12 cellular contexts compared by ENCODE assay signal in the genomic region with DNA sequence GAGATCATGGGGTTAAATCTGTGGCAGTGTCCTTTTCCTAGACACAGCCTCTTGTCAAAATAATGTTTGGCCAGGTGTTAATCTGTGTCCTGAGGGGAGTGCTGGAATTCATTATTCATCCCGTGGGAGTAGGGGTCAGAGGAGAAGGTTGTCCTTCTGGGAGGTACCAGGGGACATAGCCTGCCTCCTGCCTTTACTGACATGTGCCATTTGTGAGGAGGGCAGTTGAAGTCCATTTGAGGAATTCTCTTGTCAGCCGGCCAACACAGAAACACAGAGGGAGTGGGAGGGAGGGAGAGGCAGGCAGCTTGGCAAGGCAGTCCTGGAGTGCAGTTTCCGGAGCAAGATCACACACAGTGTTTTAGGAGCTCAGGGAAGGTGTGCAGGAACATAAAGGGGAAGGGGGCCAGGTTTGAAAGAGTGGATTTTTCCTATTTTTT.
DNase-seq lines count a peak whose midpoint lies in the region; FAIRE-seq and TF ChIP-seq lines count a peak whose summit lies in the region.
"Had no signal": no experiment of that assay in that cellular context is flagged by ENCODE, and none has a peak within 500 bp of the region (broad histone marks: within the 10 kb centered on the region; RNA-seq: fewer than 3 reads in every experiment).

No MANE protein-coding gene starts in this region.

- peaks cover 9% of the 10 kb centered on the region for H3K4me1 ChIP-seq in adipocyte (ENCODE audit: control insufficient read depth, insufficient read depth, low read length)
- H3K4me1 ChIP-seq in right atrium auricular region = peaks cover 0 to 37% of the 10 kb centered on the region in 2 donors
- H3K4me1 ChIP-seq: SJSA1 had no signal

- H3K9ac ChIP-seq in adipocyte (ENCODE audit: low read length) = no peak overlapping the region

- H3K9me3 Mint-ChIP-seq in progenitor cell of endocrine pancreas (ENCODE audit: low read depth) = no peaks in the 10 kb centered on the region
- H3K9me3 Mint-ChIP-seq: central memory CD8-positive, alpha-beta T cell had no signal

- no peak for TF ChIP-seq CTCF in right atrium auricular region (IDR thresholded peaks at IDR 0.05)
- TF ChIP-seq CTCF in progenitor cell of endocrine pancreas (IDR thresholded peaks at IDR 0.05; ENCODE audit: unreplicated experiment) = no peak

- H3K27me3 Mint-ChIP-seq in progenitor cell of endocrine pancreas = no peaks in the 10 kb centered on the region

- FAIRE-seq in frontal cortex (lab: Jason Lieb, UNC) = no peak

- H3K4me3 Mint-ChIP-seq in progenitor cell of endocrine pancreas (ENCODE audit: low read depth) = peak overlapping the region; percentile 62
- H3K4me3 Mint-ChIP-seq: central memory CD8-positive, alpha-beta T cell had no signal

- H3K9me3 ChIP-seq in adipocyte (ENCODE audit: control insufficient read depth, low read length) (no peaks in the 10 kb centered on the region), right atrium auricular region (no peaks in the 10 kb centered on the region)
- H3K9me3 ChIP-seq: SJSA1 had no signal

- H3K36me3 ChIP-seq in adipocyte (ENCODE audit: control insufficient read depth, insufficient read depth, low read length, severe bottlenecking) (no peaks in the 10 kb centered on the region), right atrium auricular region (no peaks in the 10 kb centered on the region)
- H3K36me3 ChIP-seq: SJSA1 had no signal

- H3K27ac Mint-ChIP-seq in progenitor cell of endocrine pancreas = peak overlapping the region; percentile 60

- no peaks in the 10 kb centered on the region for H3K36me3 Mint-ChIP-seq in progenitor cell of endocrine pancreas (ENCODE audit: insufficient read depth)

- no peak overlapping the region for H3K4me3 ChIP-seq in adipocyte (ENCODE audit: low read length)
- H3K4me3 ChIP-seq in right atrium auricular region = peak overlapping the region; percentile 31 to 40
- H3K4me3 ChIP-seq: SJSA1 had no signal

- peak overlapping the region in 1 of 2 donors; percentile 65 for H3K27ac ChIP-seq in right atrium auricular region
- H3K27ac ChIP-seq: SJSA1 had no signal

- peaks cover 42% of the 10 kb centered on the region for H3K4me1 Mint-ChIP-seq in progenitor cell of endocrine pancreas (ENCODE audit: low read depth)

- no peaks in the 10 kb centered on the region for H3K27me3 ChIP-seq in adipocyte (replicated peaks; ENCODE audit: control insufficient read depth, insufficient read depth, low read length)
- H3K27me3 ChIP-seq in right atrium auricular region = no peaks in the 10 kb centered on the region
- H3K27me3 ChIP-seq: SJSA1 had no signal

- DNase-seq in COR-L47 (lab: John Stamatoyannopoulos, UW) = peak; percentile 27
- peak; percentile 64 for DNase-seq in adipocyte (ENCODE audit: low read depth)
- no peak for DNase-seq in right atrium auricular region (ENCODE audit: low spot score)
- DNase-seq in progenitor cell of endocrine pancreas (ENCODE audit: low spot score, unreplicated experiment) = no peak
- no peak for DNase-seq in activated CD4-positive, alpha-beta T cell treated with anti-CD3 and anti-CD28 coated beads for 4 hours
- DNase-seq in GM19238 (ENCODE audit: insufficient read length, low spot score) = no peak
- no peak for DNase-seq in NCI-H1694 (lab: John Stamatoyannopoulos, UW)
- no peak for DNase-seq in frontal cortex (ENCODE audit: low spot score in 2 of 2)
- DNase-seq: GF-D8, NCI-H524 had no signal

Comparison
In these comparisons a context has a peak if more than half of its experiments do, and no peak if none do; other contexts are left out.
1. DNase-seq: peak in COR-L47 (single experiment) and adipocyte (single experiment); none in right atrium auricular region (single experiment), progenitor cell of endocrine pancreas (single experiment), activated CD4-positive, alpha-beta T cell treated with anti-CD3 and anti-CD28 coated beads for 4 hours (0 of 2), GM19238 (single experiment), NCI-H1694 (single experiment) and frontal cortex (0 of 2).